ENCODE assay signal across 8 cellular contexts in genomic region chr15:33104276-33104675, GRCh38.
DNase-seq lines count a peak whose midpoint lies in the region; ATAC-seq lines count a peak whose summit lies in the region.

No MANE protein-coding gene starts in this region.

- POLR2A ChIA-PET in activated CD8-positive, alpha-beta T cell treated with anti-CD3 and anti-CD28 coated beads, Interleukin-2, amount 10 ng/mL, durations not matched to agents 7 days and 5 days (lab: Charles Lee), result interaction anchor here (0.8 kb wide), 1 partner anchor 14 kb away, joined by 3 read pairs; no protein-coding TSS in a partner anchor

- H3K9me3 Mint-ChIP-seq in activated CD8-positive, alpha-beta T cell treated with anti-CD3 and anti-CD28 coated beads, Interleukin-2, amount 10 ng/mL, durations not matched to agents 7 days and 5 days (ENCODE audit: insufficient read depth), result no peaks in the 10 kb centered on the region

- no peak overlapping the region for H3K27ac Mint-ChIP-seq in activated CD8-positive, alpha-beta T cell treated with anti-CD3 and anti-CD28 coated beads, Interleukin-2, amount 10 ng/mL, durations not matched to agents 7 days and 5 days

- no peak overlapping the region for H3K4me3 Mint-ChIP-seq in activated CD8-positive, alpha-beta T cell treated with anti-CD3 and anti-CD28 coated beads, Interleukin-2, amount 10 ng/mL, durations not matched to agents 7 days and 5 days

- CTCF ChIA-PET in activated CD8-positive, alpha-beta T cell treated with anti-CD3 and anti-CD28 coated beads, Interleukin-2, amount 10 ng/mL, durations not matched to agents 7 days and 5 days (lab: Charles Lee), result interaction anchor here (0.5 to 2.8 kb wide), 4 partner anchors 18 to 41 kb away, joined by 4 to 8 read pairs (median 6); no protein-coding TSS in a partner anchor

- DNase-seq in CD1c-positive myeloid dendritic cell (ENCODE audit: extremely low spot score), result peak; percentile 15
- peak; percentile 48 for DNase-seq in HT-29 (ENCODE audit: low spot score)
- peak; percentile 49 for DNase-seq in activated CD8-positive, alpha-beta T cell treated with anti-CD3 and anti-CD28 coated beads, Interleukin-2, amount 10 ng/mL, durations not matched to agents 7 days and 5 days
- peak; percentile 93 for DNase-seq in iris pigment epithelial cell (ENCODE audit: low read depth)
- DNase-seq in C1 segment of cervical spinal cord (lab: John Stamatoyannopoulos, UW), result no peak
- no peak for DNase-seq in NCI-H2029 treated with DMSO at 0.1 percent for 48 hours (lab: John Stamatoyannopoulos, UW)
- DNase-seq in superior temporal gyrus (ENCODE audit: extremely low spot score), result no peak

- no peaks in the 10 kb centered on the region for H3K36me3 Mint-ChIP-seq in activated CD8-positive, alpha-beta T cell treated with anti-CD3 and anti-CD28 coated beads, Interleukin-2, amount 10 ng/mL, durations not matched to agents 7 days and 5 days (ENCODE audit: low read depth)

- H3K4me1 Mint-ChIP-seq in activated CD8-positive, alpha-beta T cell treated with anti-CD3 and anti-CD28 coated beads, Interleukin-2, amount 10 ng/mL, durations not matched to agents 7 days and 5 days (ENCODE audit: low read depth), result peaks cover 7% of the 10 kb centered on the region

- peak; percentile 79 for ATAC-seq in activated CD8-positive, alpha-beta T cell treated with anti-CD3 and anti-CD28 coated beads, Interleukin-2, amount 10 ng/mL, durations not matched to agents 7 days and 5 days
- no peak for ATAC-seq in HG03432 (IDR thresholded peaks at IDR 0.05; ENCODE audit: unreplicated experiment)

- peaks cover 10% of the 10 kb centered on the region for H3K27me3 Mint-ChIP-seq in activated CD8-positive, alpha-beta T cell treated with anti-CD3 and anti-CD28 coated beads, Interleukin-2, amount 10 ng/mL, durations not matched to agents 7 days and 5 days (ENCODE audit: low read depth)

Comparison
In these comparisons a context has a peak if more than half of its experiments do, and no peak if none do; other contexts are left out.
1. DNase-seq: peak in CD1c-positive myeloid dendritic cell (single experiment), HT-29 (single experiment), activated CD8-positive, alpha-beta T cell treated with anti-CD3 and anti-CD28 coated beads, Interleukin-2, amount 10 ng/mL, durations not matched to agents 7 days and 5 days (single experiment) and iris pigment epithelial cell (single experiment); none in C1 segment of cervical spinal cord (0 of 14), NCI-H2029 treated with DMSO at 0.1 percent for 48 hours (single experiment) and superior temporal gyrus (single experiment).